ENCODE assay signal across 1 cellular context in genomic region chr21:14589855-14590563, GRCh38.
TF ChIP-seq lines count a peak whose summit lies in the region.

No MANE protein-coding gene starts in this region.

TF ChIP-seq in GM12878, 131 proteins besides CTCF, POLR2A, EP300 and RAD21 (continued from another document):
- TF ChIP-seq BHLHE40 (IDR thresholded peaks at IDR 0.05; ENCODE audit: borderline replicate concordance in 1 of 2, low read depth in 2 of 2, low read length in 1 of 2): no peak
- no peak for TF ChIP-seq ZBTB11 (CRISPR knock-in tag; IDR thresholded peaks at IDR 0.05)
- no peak for TF ChIP-seq CEBPZ (IDR thresholded peaks at IDR 0.05; ENCODE audit: low read depth, low read length)
- 0 out of 2 replicates have a peak, but pooled peaks have one; percentile 66 for TF ChIP-seq MEF2A (IDR thresholded peaks at IDR 0.05; ENCODE audit: insufficient read depth, low read depth, low read length)
- TF ChIP-seq PKNOX1 (IDR thresholded peaks at IDR 0.05): peak; percentile 26; the same call in 1 of the 2 replicates
- peak; percentile 84 for TF ChIP-seq JUNB (IDR thresholded peaks at IDR 0.05)
- TF ChIP-seq HDGF (IDR thresholded peaks at IDR 0.05): no peak
- peak; percentile 65; the same call in 1 of the 2 replicates for TF ChIP-seq MTA2 (IDR thresholded peaks at IDR 0.05; ENCODE audit: low read depth)
- no peak for TF ChIP-seq RBBP5 (conservative IDR thresholded peaks at IDR 0.05)
- peak; percentile 62; the same call in 1 of the 2 replicates for TF ChIP-seq RELB (IDR thresholded peaks at IDR 0.05; ENCODE audit: low read depth)
- no peak for TF ChIP-seq ZNF384 (IDR thresholded peaks at IDR 0.05; ENCODE audit: borderline replicate concordance, low read depth, low read length)
- no peak for TF ChIP-seq MYB (IDR thresholded peaks at IDR 0.05; ENCODE audit: borderline replicate concordance, low read depth, low read length)
- no peak for TF ChIP-seq REST (IDR thresholded peaks at IDR 0.05; ENCODE audit: low read depth, low read length)
- TF ChIP-seq ATF7 (IDR thresholded peaks at IDR 0.05; ENCODE audit: low read depth): peak; percentile 81; the same call in 1 of the 2 replicates
- peak; percentile 53; the same call in 1 of the 2 replicates for TF ChIP-seq FOXM1 (IDR thresholded peaks at IDR 0.05; ENCODE audit: low read depth, low read length)
- peak; percentile 36 for TF ChIP-seq MEF2B (IDR thresholded peaks at IDR 0.05; ENCODE audit: partially characterized antibody, poor library complexity, severe bottlenecking)
- TF ChIP-seq EZH2 (IDR thresholded peaks at IDR 0.05; ENCODE audit: borderline replicate concordance, control insufficient read depth, low read depth, low read length): no peak
- TF ChIP-seq ELK1 (IDR thresholded peaks at IDR 0.05; ENCODE audit: low read depth, low read length): no peak
- peak; percentile 40; the same call in 1 of the 2 replicates for TF ChIP-seq RUNX3 (IDR thresholded peaks at IDR 0.05; ENCODE audit: low read length)
- no peak for TF ChIP-seq NR2C1 (IDR thresholded peaks at IDR 0.05)
- no peak for TF ChIP-seq BACH1 (IDR thresholded peaks at IDR 0.05; ENCODE audit: borderline replicate concordance)
- TF ChIP-seq IRF4 (IDR thresholded peaks at IDR 0.05; ENCODE audit: low read depth, low read length): no peak
- TF ChIP-seq EGR1 (IDR thresholded peaks at IDR 0.05; ENCODE audit: borderline replicate concordance in 1 of 2, low read depth in 2 of 2, low read length in 2 of 2): no peak
- TF ChIP-seq IRF5 (IDR thresholded peaks at IDR 0.05; ENCODE audit: borderline replicate concordance): no peak
- TF ChIP-seq CREB1 (IDR thresholded peaks at IDR 0.05; ENCODE audit: low read depth): peak; percentile 52; the same call in 1 of the 2 replicates
